Comparison of ENCODE assay signal across 8 cellular contexts in the genomic region with DNA sequence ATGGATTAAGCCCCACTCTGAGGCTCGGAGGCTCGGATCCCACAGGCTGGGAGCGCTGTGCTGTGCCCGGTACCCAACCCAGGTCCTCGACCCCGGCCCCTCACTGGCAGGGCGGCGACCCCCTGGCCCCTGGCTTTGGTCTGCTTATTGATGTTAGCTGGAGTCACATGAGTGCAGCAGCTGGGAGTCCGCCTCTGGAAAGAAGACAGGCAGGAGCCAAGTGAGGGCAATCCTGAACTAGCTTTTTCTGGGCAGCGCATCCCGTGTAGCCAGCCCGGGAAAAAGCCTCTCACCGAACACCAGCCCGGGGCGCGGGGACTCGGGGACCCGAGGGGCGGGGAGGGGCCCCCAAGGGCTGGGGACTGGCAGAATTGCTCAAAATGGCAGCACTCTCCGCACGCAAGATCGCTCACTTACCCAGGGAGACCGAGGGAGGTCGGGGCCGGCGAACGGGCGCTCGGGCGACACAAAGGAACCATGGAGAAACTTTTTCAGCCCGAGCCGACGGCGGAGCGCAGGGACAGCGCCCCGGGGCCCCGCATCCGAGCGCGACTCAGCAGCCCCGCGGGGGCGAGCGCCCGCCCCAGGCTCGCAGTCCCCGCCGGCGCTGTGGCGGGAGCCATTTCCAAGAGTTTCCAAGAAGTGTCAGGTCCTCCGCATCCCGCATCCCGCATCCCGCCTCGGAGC. TPM values are rescaled to one million over a fixed set of nuclear protein-coding genes. Genes with fewer than 3 reads are reported as not detected.
A peak's percentile ranks its signal among the peaks of the same experiment; 100 is the strongest.
DNase-seq lines count a peak whose midpoint lies in the region; ATAC-seq, FAIRE-seq and TF ChIP-seq lines count a peak whose summit lies in the region.

No MANE protein-coding gene starts in this region.

- H3K27me3 Mint-ChIP-seq in activated T-helper 1 cell treated with anti-CD3 and anti-CD28 coated beads, Interleukin-12 subunit alpha, Interleukin-12 subunit beta, Interleukin-2, Interleukin-4 antibody, amounts not matched to agents 30 ng/mL and 10 ng/mL and 1 ng/mL, durations not matched to agents 14 hours and 24 hours and 36 hours (ENCODE audit: insufficient read depth) = peaks cover 65% of the 10 kb centered on the region

- POLR2A ChIA-PET in endothelial cell of umbilical vein (lab: Charles Lee) = no interaction called here

- no TSS peak for BruUV-seq in endothelial cell of umbilical vein (replicated peaks; lab: Mats Ljungman, UMichigan)

- no peak for TF ChIP-seq POLR2A in endothelial cell of umbilical vein (IDR thresholded peaks at IDR 0.05; ENCODE audit: low read depth, low read length)

- H3K27ac Mint-ChIP-seq in activated T-helper 1 cell treated with anti-CD3 and anti-CD28 coated beads, Interleukin-12 subunit alpha, Interleukin-12 subunit beta, Interleukin-2, Interleukin-4 antibody, amounts not matched to agents 30 ng/mL and 10 ng/mL and 1 ng/mL, durations not matched to agents 14 hours and 24 hours and 36 hours = no peak overlapping the region

- H3K79me2 ChIP-seq in endothelial cell of umbilical vein (ENCODE audit: control insufficient read depth, insufficient read depth, low read length) = no peaks in the 10 kb centered on the region

- H3K27me3 ChIP-seq in endothelial cell of umbilical vein (ENCODE audit: control insufficient read depth in 2 of 2, insufficient read depth in 2 of 2, low read length in 2 of 2) = peaks cover 59 to 75% of the 10 kb centered on the region in 2 experiments

- no peaks in the 10 kb centered on the region for H3K9me1 ChIP-seq in endothelial cell of umbilical vein (replicated peaks; ENCODE audit: control insufficient read depth, extremely low read depth, insufficient read depth, low read length)

- no peaks in the 10 kb centered on the region for H3K9me3 ChIP-seq in endothelial cell of umbilical vein (replicated peaks; ENCODE audit: control insufficient read depth, insufficient read depth, low read length)

- no peak overlapping the region for H3K4me3 ChIP-seq in endothelial cell of umbilical vein (replicated peaks in 1 of 3; ENCODE audit: insufficient read depth in 1 of 3, low read depth in 1 of 3, low read length in 3 of 3)

- ATAC-seq in HG03432 (IDR thresholded peaks at IDR 0.05; ENCODE audit: unreplicated experiment) = peak; percentile 22
- ATAC-seq in omental fat pad (ENCODE audit: low FRiP score) = peak; percentile 3
- ATAC-seq in HG03469 (IDR thresholded peaks at IDR 0.05; ENCODE audit: unreplicated experiment) = no peak
- no peak for ATAC-seq in GM21619 (IDR thresholded peaks at IDR 0.05; ENCODE audit: unreplicated experiment)
- no peak for ATAC-seq in HG03095 (IDR thresholded peaks at IDR 0.05; ENCODE audit: unreplicated experiment)

- H3K27ac ChIP-seq in endothelial cell of umbilical vein (ENCODE audit: insufficient read depth, low read depth, low read length) = no peak overlapping the region

- dilution Hi-C loops in endothelial cell of umbilical vein (cut with MboI; ENCODE audit: extremely low pct_ligation_motif_present, low sequenced_read_pairs) = no loop called here

- TF ChIP-seq CTCF in endothelial cell of umbilical vein (IDR thresholded peaks at IDR 0.05; ENCODE audit: extremely low read depth in 1 of 2, insufficient read depth in 1 of 2, low read depth in 1 of 2, low read length in 2 of 2) = no peak
- no peak for TF ChIP-seq CTCF in omental fat pad (IDR thresholded peaks at IDR 0.05)

- H3K9me3 Mint-ChIP-seq in activated T-helper 1 cell treated with anti-CD3 and anti-CD28 coated beads, Interleukin-12 subunit alpha, Interleukin-12 subunit beta, Interleukin-2, Interleukin-4 antibody, amounts not matched to agents 30 ng/mL and 10 ng/mL and 1 ng/mL, durations not matched to agents 14 hours and 24 hours and 36 hours = no peaks in the 10 kb centered on the region

- no peak for FAIRE-seq in endothelial cell of umbilical vein (lab: Jason Lieb, UNC)

- no peak overlapping the region for H3K4me3 Mint-ChIP-seq in activated T-helper 1 cell treated with anti-CD3 and anti-CD28 coated beads, Interleukin-12 subunit alpha, Interleukin-12 subunit beta, Interleukin-2, Interleukin-4 antibody, amounts not matched to agents 30 ng/mL and 10 ng/mL and 1 ng/mL, durations not matched to agents 14 hours and 24 hours and 36 hours

- no peak overlapping the region for H2AFZ ChIP-seq in endothelial cell of umbilical vein (ENCODE audit: low read depth, low read length)

- H3K4me1 ChIP-seq in endothelial cell of umbilical vein (ENCODE audit: control insufficient read depth, extremely low read depth, insufficient read depth, low read length) = peaks cover 3% of the 10 kb centered on the region

- CTCF ChIA-PET in endothelial cell of umbilical vein (lab: Charles Lee) = interaction anchor here (1.0 kb wide), 1 partner anchor 294 kb away, joined by 3 read pairs; no protein-coding TSS in a partner anchor

- DNase-seq in DMS79 (lab: John Stamatoyannopoulos, UW) (peak; percentile 49), endothelial cell of umbilical vein (ENCODE audit: low read depth, low spot score) (no peak), omental fat pad (ENCODE audit: low spot score) (no peak)
- DNase-seq in activated T-helper 1 cell treated with anti-CD3 and anti-CD28 coated beads, Interleukin-12 subunit alpha, Interleukin-12 subunit beta, Interleukin-2, Interleukin-4 antibody, amounts not matched to agents 30 ng/mL and 10 ng/mL and 1 ng/mL, durations not matched to agents 14 hours and 24 hours and 36 hours (ENCODE audit: low spot score) = no peak

- no peaks in the 10 kb centered on the region for H3K36me3 ChIP-seq in endothelial cell of umbilical vein (ENCODE audit: control insufficient read depth in 2 of 2, extremely low read depth in 1 of 2, insufficient read depth in 2 of 2, low read length in 2 of 2)

- intact Hi-C loops in endothelial cell of umbilical vein (cut with micrococcal nuclease) = loop anchor here (5.0 kb wide), 1 partner anchor 163 kb away; no protein-coding TSS in a partner anchor
- intact Hi-C loops in activated T-helper 1 cell treated with anti-CD3 and anti-CD28 coated beads, Interleukin-12 subunit alpha, Interleukin-12 subunit beta, Interleukin-2, Interleukin-4 antibody, amounts not matched to agents 30 ng/mL and 10 ng/mL and 1 ng/mL, durations not matched to agents 14 hours and 24 hours and 36 hours (cut with micrococcal nuclease) = loop anchor here (10.0 kb wide), 2 partner anchors 290 to 820 kb away; no protein-coding TSS in a partner anchor

- H3K36me3 Mint-ChIP-seq in activated T-helper 1 cell treated with anti-CD3 and anti-CD28 coated beads, Interleukin-12 subunit alpha, Interleukin-12 subunit beta, Interleukin-2, Interleukin-4 antibody, amounts not matched to agents 30 ng/mL and 10 ng/mL and 1 ng/mL, durations not matched to agents 14 hours and 24 hours and 36 hours (ENCODE audit: low read depth) = peaks cover 1% of the 10 kb centered on the region

- no peak overlapping the region for H3K4me2 ChIP-seq in endothelial cell of umbilical vein (ENCODE audit: insufficient read depth, low read length)

- no peaks in the 10 kb centered on the region for H4K20me1 ChIP-seq in endothelial cell of umbilical vein (replicated peaks; ENCODE audit: control insufficient read depth, extremely low read depth, insufficient read depth, low read length)

- H3K9ac ChIP-seq in endothelial cell of umbilical vein (replicated peaks; ENCODE audit: extremely low read depth, insufficient read depth, low read length) = no peak overlapping the region

- no peaks in the 10 kb centered on the region for H3K4me1 Mint-ChIP-seq in activated T-helper 1 cell treated with anti-CD3 and anti-CD28 coated beads, Interleukin-12 subunit alpha, Interleukin-12 subunit beta, Interleukin-2, Interleukin-4 antibody, amounts not matched to agents 30 ng/mL and 10 ng/mL and 1 ng/mL, durations not matched to agents 14 hours and 24 hours and 36 hours (ENCODE audit: low read depth)

TF ChIP-seq in endothelial cell of umbilical vein, 7 proteins besides CTCF, POLR2A, EP300 and RAD21:
- peak; percentile 78 for TF ChIP-seq EZH2 (IDR thresholded peaks at IDR 0.05; ENCODE audit: borderline replicate concordance, low read depth, low read length, severe bottlenecking)
- TF ChIP-seq POLR2AphosphoS5 (IDR thresholded peaks at IDR 0.05; ENCODE audit: insufficient read depth, low read depth, low read length) = no peak
TF ChIP-seq in endothelial cell of umbilical vein: peak in this region for 1.

RNA-seq across cellular contexts. Expression of a gene that starts 0.6 kb away (rescaled TPM):
- total RNA-seq in endothelial cell of umbilical vein (0.07 and 0.32 TPM in 2 replicates), omental fat pad (under 1 TPM in 2 of 4 donors, not detected in 2; 0.12 to 0.19 TPM)
- not detected in 2 replicates for polyA plus RNA-seq in endothelial cell of umbilical vein
- polyA plus RNA-seq in endothelial cell of umbilical vein (2011; cell fraction: cytosol; rRNA removed) = not detected in 2 replicates
- polyA plus RNA-seq in endothelial cell of umbilical vein (2011; cell fraction: nucleus; rRNA removed) = not detected in 2 replicates
- 0.19 and 0.45 TPM in 2 replicates for polyA plus RNA-seq in endothelial cell of umbilical vein (2012)
- not detected in 2 replicates for polyA minus RNA-seq in endothelial cell of umbilical vein
- not detected for polyA minus RNA-seq in endothelial cell of umbilical vein (2011; cell fraction: cytosol; rRNA and poly(A)+ RNA removed)
- polyA minus RNA-seq in endothelial cell of umbilical vein (2011; cell fraction: nucleus; rRNA and poly(A)+ RNA removed) = not detected in 2 replicates
- 0.07 TPM in 1 of 2 replicates, not detected in the other for total RNA-seq in activated T-helper 1 cell treated with anti-CD3 and anti-CD28 coated beads, Interleukin-12 subunit alpha, Interleukin-12 subunit beta, Interleukin-2, Interleukin-4 antibody, amounts not matched to agents 30 ng/mL and 10 ng/mL and 1 ng/mL, durations not matched to agents 14 hours and 24 hours and 36 hours

Comparison
In these comparisons a context has a peak if more than half of its experiments do, and no peak if none do; other contexts are left out.
1. ATAC-seq: peak in HG03432 (single experiment) and omental fat pad (single experiment); none in HG03469 (single experiment), GM21619 (single experiment) and HG03095 (single experiment).